4 cellular contexts compared by ENCODE assay signal in genomic region chr2:172138727-172139126, GRCh38. TPM values are rescaled to one million over a fixed set of nuclear protein-coding genes. Genes with fewer than 3 reads are reported as not detected.
"Had no signal": no experiment of that assay in that cellular context is flagged by ENCODE, and none has a peak within 500 bp of the region (broad histone marks: within the 10 kb centered on the region; RNA-seq: fewer than 3 reads in every experiment).

No MANE protein-coding gene starts in this region.

RNA-seq across cellular contexts. Expression of gene DLX2, which starts 36.0 kb away (rescaled TPM):
- total RNA-seq: H7, H9 had no signal
- polyA plus RNA-seq: H1 had no signal

RNA-seq across cellular contexts. Expression of gene DLX1, which starts 53.4 kb away (rescaled TPM):
- total RNA-seq: GM23338, H1, H7, H9 had no signal
- polyA plus RNA-seq: GM23338 had no signal
